In genomic region chr4:105509714-105510113, GRCh38 we compare ENCODE assay signal across 30 cellular contexts. TPM values are rescaled to one million over a fixed set of nuclear protein-coding genes. Genes with fewer than 3 reads are reported as not detected.
DNase-seq lines count a peak whose midpoint lies in the region; ATAC-seq and TF ChIP-seq lines count a peak whose summit lies in the region.
"Had no signal": no experiment of that assay in that cellular context is flagged by ENCODE, and none has a peak within 500 bp of the region (broad histone marks: within the 10 kb centered on the region; RNA-seq: fewer than 3 reads in every experiment).

No MANE protein-coding gene starts in this region.

- 41 to 71% (median 57%) methylated on average over 1 of the region's 1 CpG for WGBS in stomach, 5 donors

- no peaks in the 10 kb centered on the region for H3K9me3 Mint-ChIP-seq in endothelial cell (ENCODE audit: unreplicated experiment)
- H3K9me3 Mint-ChIP-seq: CD8-positive, alpha-beta T cell; HFFc6; T-helper 2 cell treated with Interferon-gamma antibody and Interleukin-4, amounts not matched to agents 5 μg/mL and 100 μg/mL, for 36 hours had no signal

- H3K9me3 ChIP-seq in stomach = no peaks in the 10 kb centered on the region
- H3K9me3 ChIP-seq: esophagus muscularis mucosa, prostate gland, sigmoid colon, tibial artery had no signal

- ATAC-seq in GM18498 (IDR thresholded peaks at IDR 0.05; ENCODE audit: unreplicated experiment) = peak; percentile 25
- ATAC-seq in GM19351 (IDR thresholded peaks at IDR 0.05; ENCODE audit: unreplicated experiment) = peak; percentile 30
- ATAC-seq in HG02610 (IDR thresholded peaks at IDR 0.05; ENCODE audit: unreplicated experiment) = peak; percentile 26
- ATAC-seq in HG03354 (IDR thresholded peaks at IDR 0.05; ENCODE audit: poor library complexity, severe bottlenecking, unreplicated experiment) = peak; percentile 53
- ATAC-seq: CD8-positive, alpha-beta T cell; stimulated activated naive CD8-positive, alpha-beta T cell treated with anti-CD3 and anti-CD28 coated beads, Interleukin-15, amount 100 ng/mL, for 72 hours had no signal

- H3K27me3 ChIP-seq in stomach = no peaks in the 10 kb centered on the region
- H3K27me3 ChIP-seq: esophagus muscularis mucosa, sigmoid colon, tibial artery had no signal

- TF ChIP-seq POLR2A in stomach (IDR thresholded peaks at IDR 0.05) = no peak

- TF ChIP-seq CTCF in endothelial cell (IDR thresholded peaks at IDR 0.05; ENCODE audit: unreplicated experiment) (no peak), stomach (IDR thresholded peaks at IDR 0.05) (no peak)

- no peak overlapping the region for H3K27ac ChIP-seq in stomach
- H3K27ac ChIP-seq: coronary artery, esophagus muscularis mucosa, KMS-11, prostate gland, sigmoid colon, tibial artery had no signal

- H3K27ac Mint-ChIP-seq in endothelial cell (ENCODE audit: unreplicated experiment) = no peak overlapping the region
- H3K27ac Mint-ChIP-seq: activated CD4-positive, alpha-beta T cell treated with anti-CD3 and anti-CD28 coated beads, Interleukin-2, amount 10 ng/mL, durations not matched to agents 7 days and 5 days; activated T-helper 1 cell treated with anti-CD3 and anti-CD28 coated beads, Interleukin-12 subunit alpha, Interleukin-12 subunit beta, Interleukin-2, Interleukin-4 antibody, amounts not matched to agents 30 ng/mL and 10 ng/mL and 1 ng/mL, durations not matched to agents 14 hours and 24 hours and 36 hours; CD8-positive, alpha-beta T cell; HFFc6; memory B cell; stimulated activated naive CD8-positive, alpha-beta T cell treated with anti-CD3 and anti-CD28 coated beads, Interleukin-15, amount 100 ng/mL, for 72 hours; T-helper 2 cell treated with Interferon-gamma antibody and Interleukin-4, amounts not matched to agents 5 μg/mL and 100 μg/mL, for 36 hours had no signal

- no peak for TF ChIP-seq EP300 in stomach (IDR thresholded peaks at IDR 0.05)

- no peaks in the 10 kb centered on the region for H3K4me1 Mint-ChIP-seq in endothelial cell (ENCODE audit: unreplicated experiment)
- H3K4me1 Mint-ChIP-seq: activated CD4-positive, alpha-beta T cell treated with anti-CD3 and anti-CD28 coated beads, Interleukin-2, amount 10 ng/mL, durations not matched to agents 7 days and 5 days; stimulated activated naive CD8-positive, alpha-beta T cell treated with anti-CD3 and anti-CD28 coated beads, Interleukin-15, amount 100 ng/mL, for 72 hours had no signal

- no peaks in the 10 kb centered on the region for H3K4me1 ChIP-seq in stomach
- H3K4me1 ChIP-seq: esophagus muscularis mucosa, prostate gland, sigmoid colon, tibial artery had no signal

- intact Hi-C loops in stomach (cut with DNase I; ENCODE audit: low total_unique reads) = loop anchor here (10.0 kb wide), 1 partner anchor 195 kb away; the partner anchor contains the start of genes GSTCD and INTS12

- H3K4me3 ChIP-seq in stomach = no peak overlapping the region
- H3K4me3 ChIP-seq: coronary artery, esophagus muscularis mucosa, prostate gland, sigmoid colon, tibial artery had no signal

- DNase-seq in endothelial cell (ENCODE audit: low spot score) = no peak
- no peak for DNase-seq in T1000 (lab: John Stamatoyannopoulos, UW)
- no peak for DNase-seq in stomach
- DNase-seq in SW 1271 (lab: John Stamatoyannopoulos, UW) = no peak
- DNase-seq: 8988T; activated CD4-positive, alpha-beta T cell treated with anti-CD3 and anti-CD28 coated beads, Interleukin-2, amount 10 ng/mL, durations not matched to agents 7 days and 5 days; activated naive CD4-positive, alpha-beta T cell treated with anti-CD3 and anti-CD28 coated beads, Interleukin-2, amount 50 U/mL, for 16 hours; amygdala; CD8-positive, alpha-beta T cell; DMS153; foreskin melanocyte; HFFc6; NCI-H1417 treated with DMSO at 0.1 percent for 48 hours; sigmoid colon; stimulated activated naive CD8-positive, alpha-beta T cell treated with anti-CD3 and anti-CD28 coated beads, Interleukin-15, amount 100 ng/mL, for 72 hours; tibial artery had no signal

- H3K36me3 ChIP-seq in stomach = no peaks in the 10 kb centered on the region
- H3K36me3 ChIP-seq: esophagus muscularis mucosa, prostate gland, sigmoid colon, tibial artery had no signal

- no peak overlapping the region for H3K4me3 Mint-ChIP-seq in endothelial cell (ENCODE audit: unreplicated experiment)
- H3K4me3 Mint-ChIP-seq: activated CD4-positive, alpha-beta T cell treated with anti-CD3 and anti-CD28 coated beads, Interleukin-2, amount 10 ng/mL, durations not matched to agents 7 days and 5 days; activated T-helper 1 cell treated with anti-CD3 and anti-CD28 coated beads, Interleukin-12 subunit alpha, Interleukin-12 subunit beta, Interleukin-2, Interleukin-4 antibody, amounts not matched to agents 30 ng/mL and 10 ng/mL and 1 ng/mL, durations not matched to agents 14 hours and 24 hours and 36 hours; CD8-positive, alpha-beta T cell; HFFc6; memory B cell; stimulated activated naive CD8-positive, alpha-beta T cell treated with anti-CD3 and anti-CD28 coated beads, Interleukin-15, amount 100 ng/mL, for 72 hours; T-helper 2 cell treated with Interferon-gamma antibody and Interleukin-4, amounts not matched to agents 5 μg/mL and 100 μg/mL, for 36 hours had no signal

- H3K27me3 Mint-ChIP-seq in endothelial cell (ENCODE audit: unreplicated experiment) = no peaks in the 10 kb centered on the region
- H3K27me3 Mint-ChIP-seq: memory B cell had no signal

- H3K36me3 Mint-ChIP-seq in endothelial cell (ENCODE audit: low read depth, unreplicated experiment) = no peaks in the 10 kb centered on the region
- H3K36me3 Mint-ChIP-seq: CD8-positive, alpha-beta T cell; memory B cell had no signal

RNA-seq across cellular contexts. Expression of gene PPA2, which starts 35.9 kb away (rescaled TPM):
- total RNA-seq in endothelial cell (ENCODE audit: unreplicated experiment) = 45.5 TPM
- 100 to 1,000 TPM in 3 of 5 donors, 10 to 100 TPM in 2; 10.5 to 473 (median 132) TPM for total RNA-seq in stomach
- 10 to 100 TPM; 46.4 to 96.2 (median 74.6) TPM for polyA plus RNA-seq in stomach

RNA-seq across cellular contexts. Expression of gene ARHGEF38, which starts 42.7 kb away (rescaled TPM):
- not detected for total RNA-seq in endothelial cell (ENCODE audit: unreplicated experiment)
- 10 to 100 TPM in 2 of 5 donors, 1 to 10 TPM in 3; 2.3 to 23.2 (median 3.5) TPM for total RNA-seq in stomach
- polyA plus RNA-seq in stomach = 1 to 10 TPM in 1 of 3 donors, under 1 TPM in 2; 0.61 to 1.4 (median 0.87) TPM
- total RNA-seq: activated CD4-positive, alpha-beta T cell treated with anti-CD3 and anti-CD28 coated beads, Interleukin-2, amount 10 ng/mL, durations not matched to agents 7 days and 5 days; activated T-helper 1 cell treated with anti-CD3 and anti-CD28 coated beads, Interleukin-12 subunit alpha, Interleukin-12 subunit beta, Interleukin-2, Interleukin-4 antibody, amounts not matched to agents 30 ng/mL and 10 ng/mL and 1 ng/mL, durations not matched to agents 14 hours and 24 hours and 36 hours; bronchial epithelial cell; CD8-positive, alpha-beta T cell; G401; HFFc6; OCI-LY7; sigmoid colon had no signal
